Comparison of ENCODE assay signal across 23 cellular contexts in genomic region chr6:2213082-2213481, GRCh38.
"Had no signal": no experiment of that assay in that cellular context is flagged by ENCODE, and none has a peak within 500 bp of the region (broad histone marks: within the 10 kb centered on the region; RNA-seq: fewer than 3 reads in every experiment).

No MANE protein-coding gene starts in this region.

- DNase-seq: natural killer cell; nucleus accumbens; posterior cingulate gyrus; psoas muscle; right cardiac atrium; right lobe of liver; sigmoid colon; small intestine; stimulated activated CD4-positive, alpha-beta T cell treated with anti-CD3 and anti-CD28 coated beads, Interleukin-15, amount 100 ng/mL, for 24 hours; stimulated activated CD4-positive, alpha-beta T cell treated with anti-CD3 and anti-CD28 coated beads, Interleukin-2, amount 100 ng/mL, for 24 hours; stimulated activated CD4-positive, alpha-beta T cell treated with anti-CD3 and anti-CD28 coated beads, Interleukin-2, amount 100 ng/mL, for 48 hours; stimulated activated CD4-positive, alpha-beta T cell treated with anti-CD3 and anti-CD28 coated beads, Interleukin-4, amount 100 ng/mL, for 24 hours; stimulated activated naive B cell treated with anti-CD40 and anti-IgM and Interleukin-4, amounts not matched to agents 10 μg/mL and 1 μg/mL and 100 μg/mL, for 72 hours; stimulated activated naive CD4-positive, alpha-beta T cell treated with Interleukin-2 at 50 U/mL for 16 hours; stomach; thyroid gland; trophoblast cell; upper lobe of left lung had no signal

- H3K36me3 ChIP-seq: neutrophil, right lobe of liver, sigmoid colon, stomach, thoracic aorta, thyroid gland, tibial nerve, upper lobe of left lung, vagina had no signal

- H3K4me3 ChIP-seq: psoas muscle, right lobe of liver, sigmoid colon, stomach, thoracic aorta, thyroid gland, tibial nerve, upper lobe of left lung, vagina had no signal

- H3K9me3 ChIP-seq: neutrophil, psoas muscle, right lobe of liver, sigmoid colon, stomach, thoracic aorta, thyroid gland, tibial nerve, upper lobe of left lung, vagina had no signal

- H3K4me1 ChIP-seq: parathyroid adenoma, psoas muscle, right lobe of liver, sigmoid colon, tibial nerve, upper lobe of left lung, vagina had no signal

- H3K27me3 ChIP-seq: neutrophil, right lobe of liver, sigmoid colon, stomach, thyroid gland, tibial nerve, upper lobe of left lung, vagina had no signal

- H3K27ac ChIP-seq: neutrophil, parathyroid adenoma, psoas muscle, right lobe of liver, sigmoid colon, stomach, thoracic aorta, thyroid gland, tibial nerve, upper lobe of left lung, vagina had no signal
